Comparison of ENCODE assay signal across 8 cellular contexts in genomic region chr1:10074059-10074854, GRCh38. TPM values are rescaled to one million over a fixed set of nuclear protein-coding genes. Genes with fewer than 3 reads are reported as not detected.
DNase-seq lines count a peak whose midpoint lies in the region; ATAC-seq and TF ChIP-seq lines count a peak whose summit lies in the region.

No MANE protein-coding gene starts in this region.

- H3K4me1 ChIP-seq in cardiac muscle cell (ENCODE audit: low read depth), result peaks cover 21% of the 10 kb centered on the region

- no peaks in the 10 kb centered on the region for H3K27me3 ChIP-seq in cardiac muscle cell

- ATAC-seq in GM19351 (IDR thresholded peaks at IDR 0.05; ENCODE audit: unreplicated experiment) (peak; percentile 51), HG03520 (IDR thresholded peaks at IDR 0.05; ENCODE audit: unreplicated experiment) (no peak)

- no peaks in the 10 kb centered on the region for H3K9me3 ChIP-seq in cardiac muscle cell (ENCODE audit: low read depth)

- no peak overlapping the region for H3K4me3 ChIP-seq in cardiac muscle cell

- H3K27ac ChIP-seq in cardiac muscle cell, result peak overlapping the region; percentile 69

- H3K36me3 ChIP-seq in cardiac muscle cell, result peaks cover 7% of the 10 kb centered on the region

- peak; percentile 42 for DNase-seq in activated gamma-delta T cell treated with anti-CD3 and anti-CD28 coated beads, Interleukin-2, amount 50 U/mL, for 16 hours (ENCODE audit: low read depth)
- DNase-seq in cardiac muscle cell (ENCODE audit: low read depth in 1 of 2, low spot score in 1 of 2) (peak in 1 of 2 donors; percentile 93), DMS 273 (lab: John Stamatoyannopoulos, UW; ENCODE audit: unreplicated experiment) (no peak), inferior parietal cortex (ENCODE audit: extremely low spot score) (no peak)
- peak; percentile 31 to 63 for DNase-seq in stimulated activated CD4-positive, alpha-beta T cell treated with anti-CD3 and anti-CD28 coated beads, Interleukin-12 subunit alpha, Interleukin-12 subunit beta, amount 100 ng/mL, for 24 hours (ENCODE audit: low read depth in 2 of 2)

- TF ChIP-seq CTCF in cardiac muscle cell (IDR thresholded peaks at IDR 0.05; ENCODE audit: low read depth, low read length), result no peak

TF ChIP-seq in PFSK-1, 5 proteins besides CTCF, POLR2A, EP300 and RAD21:
- TF ChIP-seq POLR2AphosphoS5 (IDR thresholded peaks at IDR 0.05; ENCODE audit: low read depth, low read length) (no peak), SIN3A (IDR thresholded peaks at IDR 0.05; ENCODE audit: borderline replicate concordance, insufficient read depth, low read length) (no peak), TAF1 (IDR thresholded peaks at IDR 0.05; ENCODE audit: borderline replicate concordance, insufficient read depth, low read length) (no peak), FOXP2 (optimal IDR thresholded peaks at IDR 0.05; ENCODE audit: borderline replicate concordance, extremely low read depth, extremely low read length, insufficient read depth) (peak; percentile 22)
- TF ChIP-seq, protein P1, sequence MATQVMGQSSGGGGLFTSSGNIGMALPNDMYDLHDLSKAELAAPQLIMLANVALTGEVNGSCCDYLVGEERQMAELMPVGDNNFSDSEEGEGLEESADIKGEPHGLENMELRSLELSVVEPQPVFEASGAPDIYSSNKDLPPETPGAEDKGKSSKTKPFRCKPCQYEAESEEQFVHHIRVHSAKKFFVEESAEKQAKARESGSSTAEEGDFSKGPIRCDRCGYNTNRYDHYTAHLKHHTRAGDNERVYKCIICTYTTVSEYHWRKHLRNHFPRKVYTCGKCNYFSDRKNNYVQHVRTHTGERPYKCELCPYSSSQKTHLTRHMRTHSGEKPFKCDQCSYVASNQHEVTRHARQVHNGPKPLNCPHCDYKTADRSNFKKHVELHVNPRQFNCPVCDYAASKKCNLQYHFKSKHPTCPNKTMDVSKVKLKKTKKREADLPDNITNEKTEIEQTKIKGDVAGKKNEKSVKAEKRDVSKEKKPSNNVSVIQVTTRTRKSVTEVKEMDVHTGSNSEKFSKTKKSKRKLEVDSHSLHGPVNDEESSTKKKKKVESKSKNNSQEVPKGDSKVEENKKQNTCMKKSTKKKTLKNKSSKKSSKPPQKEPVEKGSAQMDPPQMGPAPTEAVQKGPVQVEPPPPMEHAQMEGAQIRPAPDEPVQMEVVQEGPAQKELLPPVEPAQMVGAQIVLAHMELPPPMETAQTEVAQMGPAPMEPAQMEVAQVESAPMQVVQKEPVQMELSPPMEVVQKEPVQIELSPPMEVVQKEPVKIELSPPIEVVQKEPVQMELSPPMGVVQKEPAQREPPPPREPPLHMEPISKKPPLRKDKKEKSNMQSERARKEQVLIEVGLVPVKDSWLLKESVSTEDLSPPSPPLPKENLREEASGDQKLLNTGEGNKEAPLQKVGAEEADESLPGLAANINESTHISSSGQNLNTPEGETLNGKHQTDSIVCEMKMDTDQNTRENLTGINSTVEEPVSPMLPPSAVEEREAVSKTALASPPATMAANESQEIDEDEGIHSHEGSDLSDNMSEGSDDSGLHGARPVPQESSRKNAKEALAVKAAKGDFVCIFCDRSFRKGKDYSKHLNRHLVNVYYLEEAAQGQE (IDR thresholded peaks at IDR 0.05; ENCODE audit: insufficient read depth in 1 of 2, low read depth in 2 of 2, low read length in 2 of 2), result no peak

RNA-seq across cellular contexts. Expression of gene UBE4B, which starts 41.5 kb away (rescaled TPM):
- polyA plus RNA-seq in PFSK-1 (2012; ENCODE audit: insufficient read length, low read depth), result 25.1 TPM
- 45.4 and 72.0 TPM in 2 replicates for total RNA-seq in cardiac muscle cell
- polyA plus RNA-seq in cardiac muscle cell, result 34.1 and 51.8 TPM in 2 replicates

Comparison
In these comparisons a context has a peak if more than half of its experiments do, and no peak if none do; other contexts are left out.
1. DNase-seq: peak in activated gamma-delta T cell treated with anti-CD3 and anti-CD28 coated beads, Interleukin-2, amount 50 U/mL, for 16 hours (single experiment) and stimulated activated CD4-positive, alpha-beta T cell treated with anti-CD3 and anti-CD28 coated beads, Interleukin-12 subunit alpha, Interleukin-12 subunit beta, amount 100 ng/mL, for 24 hours (2 of 2); none in DMS 273 (single experiment) and inferior parietal cortex (single experiment).